In the genomic region with DNA sequence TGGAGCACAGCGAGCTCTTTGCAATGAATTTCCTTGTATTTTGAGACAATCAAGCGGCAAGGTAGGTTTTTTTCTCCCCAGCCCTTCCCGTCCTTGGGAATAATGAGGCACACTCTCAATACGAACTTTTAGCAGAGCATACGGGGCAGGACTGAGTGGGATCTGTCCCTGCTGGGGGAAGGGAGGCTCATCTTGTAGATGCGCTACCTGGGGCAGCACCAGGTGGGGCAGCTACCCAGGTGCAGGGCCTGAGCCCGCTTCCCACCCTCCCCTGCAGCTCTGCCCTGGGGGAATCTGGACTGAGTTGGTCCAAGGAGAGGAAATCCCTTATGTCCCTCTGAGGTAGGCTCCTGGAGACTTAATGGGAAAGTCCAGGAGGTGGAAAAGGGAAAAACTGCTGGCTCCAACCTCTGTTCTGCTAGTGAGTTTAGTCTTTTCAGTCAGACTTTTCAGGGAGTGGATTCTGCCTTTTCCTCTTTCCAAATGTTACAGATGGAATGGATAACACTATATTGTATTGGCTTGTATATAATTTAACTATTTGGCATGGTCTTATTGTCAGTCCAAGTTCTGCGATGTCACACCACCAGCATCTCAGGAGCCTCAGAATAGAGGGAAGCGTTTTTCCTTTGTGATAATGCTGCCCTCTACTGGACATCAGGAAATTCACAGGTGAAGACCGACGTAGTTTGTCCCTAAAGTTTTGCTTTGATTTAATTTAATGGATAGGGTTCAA, we compare ENCODE assay signal across 10 cellular contexts. TPM values are rescaled to one million over a fixed set of nuclear protein-coding genes. Genes with fewer than 3 reads are reported as not detected.
A peak's percentile ranks its signal among the peaks of the same experiment; 100 is the strongest.
DNase-seq lines count a peak whose midpoint lies in the region; ATAC-seq and TF ChIP-seq lines count a peak whose summit lies in the region.
"Had no signal": no experiment of that assay in that cellular context is flagged by ENCODE, and none has a peak within 500 bp of the region (broad histone marks: within the 10 kb centered on the region; RNA-seq: fewer than 3 reads in every experiment).

No MANE protein-coding gene starts in this region.

- H3K9me3 Mint-ChIP-seq in CD14-positive monocyte: no peaks in the 10 kb centered on the region
- no peaks in the 10 kb centered on the region for H3K9me3 Mint-ChIP-seq in glutamatergic neuron (ENCODE audit: unreplicated experiment)
- H3K9me3 Mint-ChIP-seq: naive thymus-derived CD8-positive, alpha-beta T cell had no signal

- H3K27me3 Mint-ChIP-seq in CD14-positive monocyte (ENCODE audit: low read depth in 3 of 3): peaks cover 13 to 20% (median 14%) of the 10 kb centered on the region in 3 donors
- peaks cover 2% of the 10 kb centered on the region for H3K27me3 Mint-ChIP-seq in glutamatergic neuron (ENCODE audit: unreplicated experiment)

- H3K4me3 ChIP-seq in GM12875 (ENCODE audit: low read depth, low read length) (no peak overlapping the region), WI38 (ENCODE audit: low read depth, low read length) (no peak overlapping the region)
- H3K4me3 ChIP-seq: SK-N-MC had no signal

- ATAC-seq in HG02678 (IDR thresholded peaks at IDR 0.05; ENCODE audit: unreplicated experiment): no peak
- ATAC-seq: naive thymus-derived CD8-positive, alpha-beta T cell had no signal

- H3K36me3 Mint-ChIP-seq in CD14-positive monocyte (no peaks in the 10 kb centered on the region), glutamatergic neuron (ENCODE audit: unreplicated experiment) (no peaks in the 10 kb centered on the region)
- H3K36me3 Mint-ChIP-seq: naive thymus-derived CD8-positive, alpha-beta T cell had no signal

- TF ChIP-seq CTCF in CD14-positive monocyte (IDR thresholded peaks at IDR 0.05) (peak; percentile 80), GM12875 (IDR thresholded peaks at IDR 0.05; ENCODE audit: borderline replicate concordance, insufficient read depth, low read depth, low read length) (peak; percentile 41; the same call in 1 of the 2 replicates), WI38 (IDR thresholded peaks at IDR 0.05; ENCODE audit: low read depth, low read length) (peak; percentile 49), glutamatergic neuron (IDR thresholded peaks at IDR 0.05; ENCODE audit: partially characterized antibody, unreplicated experiment) (peak; percentile 86)

- intact Hi-C loops in CD14-positive monocyte (cut with micrococcal nuclease): loop anchor here (2.0 to 5.0 kb wide), 2 partner anchors 130 to 375 kb away; no protein-coding TSS in a partner anchor

- peak overlapping the region in 1 of 7 donors; percentile 43 for H3K27ac Mint-ChIP-seq in CD14-positive monocyte
- no peak overlapping the region for H3K27ac Mint-ChIP-seq in glutamatergic neuron (ENCODE audit: unreplicated experiment)
- H3K27ac Mint-ChIP-seq: naive thymus-derived CD8-positive, alpha-beta T cell had no signal

- H3K4me3 Mint-ChIP-seq in CD14-positive monocyte (no peak overlapping the region), glutamatergic neuron (ENCODE audit: unreplicated experiment) (no peak overlapping the region)
- H3K4me3 Mint-ChIP-seq: naive thymus-derived CD8-positive, alpha-beta T cell had no signal

- H3K4me1 Mint-ChIP-seq in CD14-positive monocyte: peaks cover 40% of the 10 kb centered on the region
- H3K4me1 Mint-ChIP-seq in glutamatergic neuron (ENCODE audit: low read depth, unreplicated experiment): no peaks in the 10 kb centered on the region
- H3K4me1 Mint-ChIP-seq: naive thymus-derived CD8-positive, alpha-beta T cell had no signal

- DNase-seq in CD14-positive monocyte (ENCODE audit: low spot score) (no peak), NCI-H1092 (lab: John Stamatoyannopoulos, UW) (peak; percentile 4), glutamatergic neuron (no peak), putamen (ENCODE audit: low spot score) (peak; percentile 28), NCI-H187 treated with DMSO at 0.1 percent for 48 hours (lab: John Stamatoyannopoulos, UW) (no peak)

RNA-seq across cellular contexts. Expression of gene CES1, which starts 9.6 kb away (rescaled TPM):
- polyA plus RNA-seq in CD14-positive monocyte: 100 to 1,000 TPM in 1 of 2 donors, 10 to 100 TPM in 1; 38.4 to 190 TPM
- not detected for total RNA-seq in glutamatergic neuron (ENCODE audit: unreplicated experiment)
- total RNA-seq: naive thymus-derived CD8-positive, alpha-beta T cell had no signal

RNA-seq across cellular contexts. Expression of gene CES5A, which starts 32.6 kb away (rescaled TPM):
- not detected for polyA plus RNA-seq in CD14-positive monocyte
- not detected for total RNA-seq in glutamatergic neuron (ENCODE audit: unreplicated experiment)
- total RNA-seq: naive thymus-derived CD8-positive, alpha-beta T cell had no signal
- polyA plus RNA-seq: naive thymus-derived CD8-positive, alpha-beta T cell had no signal

Comparison
In these comparisons a context has a peak if more than half of its experiments do, and no peak if none do; other contexts are left out.
1. DNase-seq: peak in NCI-H1092 (single experiment) and putamen (single experiment); none in CD14-positive monocyte (single experiment), glutamatergic neuron (single experiment) and NCI-H187 treated with DMSO at 0.1 percent for 48 hours (single experiment).
2. Peak in every context shown above with its lines, with median percentiles within 50 percentile points of each other: CTCF ChIP-seq.